Comparison of ENCODE assay signal across 1 cellular context in the genomic region with DNA sequence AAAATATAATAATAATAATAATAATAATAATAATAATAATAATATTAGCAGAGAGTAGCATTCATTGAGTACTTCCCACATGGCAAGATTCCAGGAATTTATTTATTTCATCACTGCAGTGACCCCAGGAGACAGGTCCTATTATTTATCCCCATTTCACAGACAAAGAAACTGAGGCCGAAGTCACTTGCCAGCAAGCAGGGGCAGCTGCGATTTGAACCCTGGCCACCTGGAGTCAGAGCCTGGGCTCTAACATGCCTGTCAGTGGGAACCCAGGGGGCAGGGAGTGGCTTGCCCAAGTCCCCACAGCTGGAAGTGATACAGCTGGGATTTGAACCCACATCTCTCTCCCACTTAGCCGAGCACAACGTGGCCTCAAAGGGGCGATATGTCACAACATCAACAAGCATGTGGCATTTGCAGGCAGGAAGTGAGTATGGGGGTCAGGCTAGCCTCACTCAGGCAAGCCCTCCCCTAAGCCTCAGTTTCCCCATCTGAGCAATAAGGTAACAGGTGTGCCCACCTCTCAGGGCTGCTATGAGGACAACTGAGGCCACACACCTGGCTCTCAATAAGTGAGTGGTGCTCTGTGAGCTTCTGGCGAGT.
TF ChIP-seq lines count a peak whose summit lies in the region.

No MANE protein-coding gene starts in this region.

TF ChIP-seq in HepG2, 621 proteins besides CTCF, POLR2A, EP300 and RAD21:
- TF ChIP-seq ZNF674 (CRISPR knock-in tag; IDR thresholded peaks at IDR 0.05; ENCODE audit: low read depth) (no peak), ZNF629 (CRISPR knock-in tag; conservative IDR thresholded peaks at IDR 0.05) (peak; percentile 93), ZNF451 (CRISPR knock-in tag; IDR thresholded peaks at IDR 0.05) (no peak)
